ENCODE assay signal across 27 cellular contexts in genomic region chr2:76713312-76713711, GRCh38.
"Had no signal": no experiment of that assay in that cellular context is flagged by ENCODE, and none has a peak within 500 bp of the region (broad histone marks: within the 10 kb centered on the region; RNA-seq: fewer than 3 reads in every experiment).

No MANE protein-coding gene starts in this region.

- H3K36me3 ChIP-seq: stomach, suprapubic skin, thoracic aorta, thyroid gland, tibial artery, tibial nerve, transverse colon, upper lobe of left lung, upper lobe of right lung, uterus, vagina had no signal

- H3K4me3 ChIP-seq: stomach, suprapubic skin, testis, thoracic aorta, thyroid gland, tibial artery, tibial nerve, transverse colon, upper lobe of left lung, upper lobe of right lung, uterus, vagina had no signal

- ATAC-seq: stimulated activated effector memory CD8-positive, alpha-beta T cell treated with anti-CD3 and anti-CD28 coated beads, Interleukin-12 subunit alpha, Interleukin-12 subunit beta, amount 100 ng/mL, for 72 hours; stimulated activated memory B cell treated with anti-CD40 and anti-IgM and Interleukin-4, amounts not matched to agents 10 μg/mL and 1 μg/mL and 100 μg/mL, for 72 hours; stimulated activated naive B cell treated with anti-CD40 and anti-IgM and Interleukin-4, amounts not matched to agents 10 μg/mL and 1 μg/mL and 100 μg/mL, for 72 hours; stimulated activated naive CD8-positive, alpha-beta T cell treated with anti-CD3 and anti-CD28 coated beads, Interleukin-15, amount 100 ng/mL, for 72 hours; stimulated activated naive CD8-positive, alpha-beta T cell treated with anti-CD3 and anti-CD28 coated beads, Interleukin-15, Interleukin-2, amounts not matched to agents 100 U/mL and 50 U/mL, for 24 hours; upper lobe of right lung had no signal

- H3K4me1 ChIP-seq: stomach, suprapubic skin, testis, thyroid gland, tibial artery, tibial nerve, transverse colon, upper lobe of left lung, upper lobe of right lung, uterus, vagina had no signal

- H3K27me3 ChIP-seq: stomach, suprapubic skin, testis, thyroid gland, tibial artery, tibial nerve, transverse colon, upper lobe of left lung, upper lobe of right lung, uterus, vagina had no signal

- FAIRE-seq: urothelium cell line had no signal

- H3K27ac ChIP-seq: stomach, suprapubic skin, testis, thoracic aorta, thyroid gland, tibial artery, tibial nerve, transverse colon, upper lobe of left lung, upper lobe of right lung, uterus, vagina had no signal

- H3K9me3 ChIP-seq: stomach, suprapubic skin, testis, thoracic aorta, thyroid gland, tibial artery, transverse colon, upper lobe of left lung, upper lobe of right lung, uterus, vagina had no signal

- DNase-seq: stimulated activated CD4-positive, alpha-beta T cell treated with anti-CD3 and anti-CD28 coated beads, Interleukin-2, amount 100 ng/mL, for 48 hours; stimulated activated CD4-positive, alpha-beta T cell treated with anti-CD3 and anti-CD28 coated beads, Interleukin-4, amount 100 ng/mL, for 1 hour; stimulated activated CD4-positive, alpha-beta T cell treated with anti-CD3 and anti-CD28 coated beads, Interleukin-4, amount 100 ng/mL, for 24 hours; stimulated activated CD4-positive, alpha-beta T cell treated with anti-CD3 and anti-CD28 coated beads, Interleukin-4, amount 100 ng/mL, for 4 hours; stimulated activated CD8-positive, alpha-beta memory T cell treated with anti-CD3 and anti-CD28 coated beads, Interleukin-4, amount 100 ng/mL, for 48 hours; stimulated activated naive B cell treated with anti-CD40 and anti-IgM and Interleukin-4, amounts not matched to agents 10 μg/mL and 1 μg/mL and 100 μg/mL, for 72 hours; stimulated activated naive CD4-positive, alpha-beta T cell; stimulated activated naive CD4-positive, alpha-beta T cell treated with Interleukin-2 at 50 U/mL for 16 hours; stimulated activated naive CD8-positive, alpha-beta T cell treated with anti-CD3 and anti-CD28 coated beads, Interleukin-15, amount 100 ng/mL, for 72 hours; stimulated activated naive CD8-positive, alpha-beta T cell treated with anti-CD3 and anti-CD28 coated beads, Interleukin-15, Interleukin-2, amounts not matched to agents 100 U/mL and 50 U/mL, for 24 hours; stomach; substantia nigra; testis; thyroid gland; tibial artery; transverse colon; trophoblast cell; upper lobe of left lung; upper lobe of right lung; uterus had no signal
